In genomic region chr20:38446441-38447209, GRCh38 we compare ENCODE assay signal across 8 cellular contexts. TPM values are rescaled to one million over a fixed set of nuclear protein-coding genes. Genes with fewer than 3 reads are reported as not detected.
A peak's percentile ranks its signal among the peaks of the same experiment; 100 is the strongest.
DNase-seq lines count a peak whose midpoint lies in the region; ATAC-seq and TF ChIP-seq lines count a peak whose summit lies in the region.

No MANE protein-coding gene starts in this region.

- DNase-seq in GM13976 (ENCODE audit: low spot score) (peak; percentile 93), NCI-H1694 (lab: John Stamatoyannopoulos, UW) (peak; percentile 79), T-helper 1 cell (peak; percentile 85 to 93 (median 88)), amygdala (lab: John Stamatoyannopoulos, UW) (peak in 55 of 56 donors; percentile 12 to 93 (median 74)), left ventricle myocardium superior (peak; percentile 96), progenitor cell of endocrine pancreas (ENCODE audit: low spot score, unreplicated experiment) (peak; percentile 87), ureter (ENCODE audit: low spot score) (peak; percentile 91)

- H3K27ac Mint-ChIP-seq in progenitor cell of endocrine pancreas: peak overlapping the region; percentile 37

- H3K4me3 Mint-ChIP-seq in progenitor cell of endocrine pancreas (ENCODE audit: low read depth): peak overlapping the region; percentile 80

- in situ Hi-C loops in GM13976 (cut with MboI; ENCODE audit: low sequenced_read_pairs, unreplicated experiment): no loop called here

- H3K36me3 Mint-ChIP-seq in progenitor cell of endocrine pancreas (ENCODE audit: insufficient read depth): peaks cover 13% of the 10 kb centered on the region

- H3K4me1 Mint-ChIP-seq in progenitor cell of endocrine pancreas (ENCODE audit: low read depth): peaks cover 13% of the 10 kb centered on the region

- TF ChIP-seq CTCF in GM13976 (IDR thresholded peaks at IDR 0.05; ENCODE audit: borderline replicate concordance, control extremely low read depth, extremely low read depth, insufficient read depth, missing control alignments) (peak; percentile 94), progenitor cell of endocrine pancreas (IDR thresholded peaks at IDR 0.05; ENCODE audit: unreplicated experiment) (peak; percentile 96)

- ATAC-seq in HG02884 (IDR thresholded peaks at IDR 0.05; ENCODE audit: unreplicated experiment) (peak; percentile 73), left ventricle myocardium superior (peak; percentile 95)

- intact Hi-C loops in left ventricle myocardium superior (cut with micrococcal nuclease): loop anchor here (1.0 kb wide), 1 partner anchor 11 kb away; the partner anchor contains the start of gene SNHG17

- H3K9me3 Mint-ChIP-seq in progenitor cell of endocrine pancreas (ENCODE audit: low read depth): no peaks in the 10 kb centered on the region

- H3K27me3 Mint-ChIP-seq in progenitor cell of endocrine pancreas: peaks cover 2% of the 10 kb centered on the region

RNA-seq across cellular contexts. Expression of gene SNHG17, which starts 11.5 kb away (rescaled TPM):
- total RNA-seq in left ventricle myocardium superior (5.0 TPM), progenitor cell of endocrine pancreas (31.6 and 37.1 TPM in 2 replicates), ureter (54.1 TPM)

RNA-seq across cellular contexts. Expression of gene RALGAPB, which starts 26.0 kb away (rescaled TPM):
- total RNA-seq in left ventricle myocardium superior (22.4 TPM), progenitor cell of endocrine pancreas (42.3 and 43.4 TPM in 2 replicates), ureter (67.9 TPM)

Comparison
In these comparisons a context has a peak if more than half of its experiments do, and no peak if none do; other contexts are left out.
1. Peak in every context shown above with its lines: DNase-seq and ATAC-seq.